ENCODE assay signal across 8 cellular contexts in the genomic region with DNA sequence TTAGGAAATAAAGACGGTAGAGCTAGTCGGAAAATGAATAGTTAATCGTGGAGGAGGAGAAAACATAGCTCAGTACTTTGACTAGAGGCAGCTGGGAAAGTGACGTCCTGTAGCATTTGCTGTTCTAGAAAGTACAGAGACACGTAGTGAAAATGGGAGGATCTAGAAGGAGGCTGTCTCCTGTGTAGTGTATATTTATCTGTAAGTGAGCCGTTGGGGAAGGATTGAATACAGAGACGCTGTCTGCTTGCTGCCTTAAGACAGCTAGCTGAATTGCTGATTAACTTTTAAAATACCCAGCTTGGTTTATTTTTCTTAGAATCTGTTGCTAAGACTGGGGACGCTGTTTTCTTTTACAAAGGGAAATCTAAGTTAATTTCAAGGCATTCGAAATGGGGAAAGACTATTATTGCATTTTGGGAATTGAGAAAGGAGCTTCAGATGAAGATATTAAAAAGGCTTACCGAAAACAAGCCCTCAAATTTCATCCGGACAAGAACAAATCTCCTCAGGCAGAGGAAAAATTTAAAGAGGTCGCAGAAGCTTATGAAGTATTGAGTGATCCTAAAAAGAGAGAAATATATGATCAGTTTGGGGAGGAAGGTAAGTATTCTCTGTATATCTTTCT. TPM values are rescaled to one million over a fixed set of nuclear protein-coding genes. Genes with fewer than 3 reads are reported as not detected.
DNase-seq lines count a peak whose midpoint lies in the region; ATAC-seq and TF ChIP-seq lines count a peak whose summit lies in the region.

Gene DNAJB4 (plus strand): TSS at position 221 of the 628 bp plus-strand sequence. CDS start 172 bp downstream, at position 393.

- H3K9me3 Mint-ChIP-seq in T-cell, result no peaks in the 10 kb centered on the region

- TF ChIP-seq CTCF in brain microvascular endothelial cell (IDR thresholded peaks at IDR 0.05; ENCODE audit: low read depth, low read length, missing control alignments) (no peak), retinal pigment epithelial cell (conservative IDR thresholded peaks at IDR 0.05; ENCODE audit: low read depth, low read length) (no peak)

- H3K27ac ChIP-seq in GM23248, result peak within 1 kb of the TSS; percentile 91
- H3K27ac ChIP-seq in Karpas-422 (ENCODE audit: low read length), result peak within 1 kb of the TSS; percentile 89
- peak within 1 kb of the TSS; percentile 92 for H3K27ac ChIP-seq in brain microvascular endothelial cell

- peaks cover 93% of the 10 kb centered on the region for H3K79me2 ChIP-seq in GM23248 (ENCODE audit: insufficient read depth)
- peaks cover 44% of the 10 kb centered on the region for H3K79me2 ChIP-seq in Karpas-422 (ENCODE audit: low read length)

- H3K4me1 Mint-ChIP-seq in T-cell, result peaks cover 44 to 49% (median 48%) of the 10 kb centered on the region in 3 donors

- H3K27ac Mint-ChIP-seq in T-cell, result peak within 1 kb of the TSS; percentile 97 to 99

- H3K4me3 ChIP-seq in GM23248 (peak within 1 kb of the TSS; percentile 95), Karpas-422 (ENCODE audit: low read length) (peak within 1 kb of the TSS; percentile 68), brain microvascular endothelial cell (ENCODE audit: low read depth, low read length) (peak within 1 kb of the TSS; percentile 69), retinal pigment epithelial cell (ENCODE audit: low read length) (peak within 1 kb of the TSS; percentile 54)

- peak; percentile 97 to 100 (median 100) for ATAC-seq in T-cell (replicated peaks in 1 of 4)

- H3K4me3 Mint-ChIP-seq in T-cell, result peak within 1 kb of the TSS; percentile 87 to 88 (median 87)

- peaks cover 14% of the 10 kb centered on the region; the same call in 1 of the 2 replicates for H4K20me1 ChIP-seq in GM23248 (ENCODE audit: insufficient read depth)
- no peaks in the 10 kb centered on the region for H4K20me1 ChIP-seq in Karpas-422 (ENCODE audit: insufficient read depth, low read depth, low read length)

- CTCF ChIA-PET in T-cell (lab: Charles Lee), result interaction anchor here (0.5 to 6.7 kb wide), 17 partner anchors 10 to 1777 kb away, joined by 3 to 74 read pairs (median 4); partner anchors contain the start of genes FUBP1 (in 1 of the 2), GIPC2 (in 1 of the 2) and MIGA1 (in 1 of the 2)

- POLR2A ChIA-PET in T-cell (lab: Charles Lee), result interaction anchor here (0.5 to 4.7 kb wide), 37 partner anchors 9 to 645 kb away, joined by 3 to 183 read pairs (median 5); partner anchors contain the start of genes FUBP1 (in 2 of the 2), MIGA1 (in 2 of the 2), IFI44 (in 1 of the 2) and ZZZ3 (in 1 of the 2)

- no peaks in the 10 kb centered on the region for H3K36me3 Mint-ChIP-seq in T-cell

- H3K9ac ChIP-seq in GM23248 (peak within 1 kb of the TSS; percentile 96), Karpas-422 (ENCODE audit: low read length) (peak within 1 kb of the TSS; percentile 67)

- H3K27me3 ChIP-seq in GM23248 (replicated peaks; ENCODE audit: insufficient read depth) (no peaks in the 10 kb centered on the region), Karpas-422 (ENCODE audit: low read length) (no peaks in the 10 kb centered on the region), brain microvascular endothelial cell (replicated peaks) (no peaks in the 10 kb centered on the region)

- in situ Hi-C loops in GM23248 (cut with MboI), result no loop called here
- in situ Hi-C loops in brain microvascular endothelial cell (cut with HindIII; ENCODE audit: low pct_ligation_motif_present, low sequenced_read_pairs), result no loop called here

- no peaks in the 10 kb centered on the region for H3K9me2 ChIP-seq in GM23248 (ENCODE audit: insufficient read depth)
- H3K9me2 ChIP-seq in Karpas-422 (replicated peaks; ENCODE audit: insufficient read depth, low read length), result no peaks in the 10 kb centered on the region

- H3K36me3 ChIP-seq in GM23248 (ENCODE audit: low read depth) (peaks cover 12% of the 10 kb centered on the region; the same call in 1 of the 2 replicates), Karpas-422 (ENCODE audit: insufficient read depth, low read length) (no peaks in the 10 kb centered on the region), brain microvascular endothelial cell (replicated peaks) (no peaks in the 10 kb centered on the region)

- H3K9me3 ChIP-seq in GM23248 (ENCODE audit: low read depth) (no peaks in the 10 kb centered on the region), Karpas-422 (ENCODE audit: low read length) (no peaks in the 10 kb centered on the region)

- DNase-seq in EL (peak; percentile 97), GM23248 (peak; percentile 98), Karpas-422 (peak; percentile 94), T-cell (peak in 32 of 34 experiments; percentile 29 to 82 (median 64)), brain microvascular endothelial cell (peak; percentile 97), iPS DF 19.7 (ENCODE audit: low read depth, low spot score) (peak; percentile 42), retinal pigment epithelial cell (ENCODE audit: low read depth) (peak; percentile 94), COR-L47 (lab: John Stamatoyannopoulos, UW) (no peak)

- peak within 1 kb of the TSS; percentile 97 for H3K4me2 ChIP-seq in GM23248 (ENCODE audit: unreplicated experiment)
- H3K4me2 ChIP-seq in Karpas-422 (ENCODE audit: low read depth, low read length, poor library complexity, severe bottlenecking), result peak within 1 kb of the TSS; percentile 70

- H3F3A ChIP-seq in GM23248 (ENCODE audit: insufficient read depth), result peaks cover 80% of the 10 kb centered on the region

- H2AFZ ChIP-seq in GM23248 (peak within 1 kb of the TSS; percentile 75), Karpas-422 (ENCODE audit: low read length) (peak within 1 kb of the TSS; percentile 40; the same call in 1 of the 2 replicates)

- 0 to 1% methylated on average over 12 of the region's 12 CpGs for WGBS in GM23248 (ENCODE audit: low coverage in 1 of 2, low lambda C conversion rate in 2 of 2, missing lambda C conversion rate in 2 of 2), 2 experiments

- H3K27me3 Mint-ChIP-seq in T-cell, result no peaks in the 10 kb centered on the region

- peaks cover 35% of the 10 kb centered on the region for H3K4me1 ChIP-seq in GM23248 (ENCODE audit: insufficient read depth)
- peaks cover 60% of the 10 kb centered on the region for H3K4me1 ChIP-seq in Karpas-422 (ENCODE audit: low read length)

RNA-seq across cellular contexts. Expression of gene DNAJB4, which starts in this region (rescaled TPM):
- 125 and 133 TPM in 2 replicates for total RNA-seq in GM23248 (2014; rRNA removed; shearing (Covaris generic))
- polyA plus RNA-seq in GM23248 (2016; fragmentation: Nextera tagmentation; extraction: Ambion mirVana), result 147 and 151 TPM in 2 replicates
- 6.4 and 6.7 TPM in 2 replicates for total RNA-seq in Karpas-422 (2014; rRNA removed; shearing (Covaris generic); ENCODE audit: low replicate concordance)
- total RNA-seq in T-cell, result 10 to 100 TPM in 4 of 5 donors, 1 to 10 TPM in 1; 10.0 to 19.6 (median 12.2) TPM
